ENCODE assay signal across 31 cellular contexts in genomic region chr22:46290843-46291785, GRCh38. TPM values are rescaled to one million over a fixed set of nuclear protein-coding genes. Genes with fewer than 3 reads are reported as not detected.
DNase-seq lines count a peak whose midpoint lies in the region; ATAC-seq and TF ChIP-seq lines count a peak whose summit lies in the region.
"Had no signal": no experiment of that assay in that cellular context is flagged by ENCODE, and none has a peak within 500 bp of the region (broad histone marks: within the 10 kb centered on the region; RNA-seq: fewer than 3 reads in every experiment).

No MANE protein-coding gene starts in this region.

- no peak for TF ChIP-seq POLR2A in gastrocnemius medialis (IDR thresholded peaks at IDR 0.05)

- peaks cover 20% of the 10 kb centered on the region for H3K36me3 Mint-ChIP-seq in activated T-cell treated with anti-CD3 and anti-CD28 coated beads, Interleukin-2, amount 50 U/mL, for 24 hours (ENCODE audit: low read depth)
- peaks cover 43% of the 10 kb centered on the region for H3K36me3 Mint-ChIP-seq in central memory CD8-positive, alpha-beta T cell (ENCODE audit: insufficient read depth)
- peaks cover 41 to 49% of the 10 kb centered on the region in 2 donors for H3K36me3 Mint-ChIP-seq in CD14-positive monocyte

- intact Hi-C loops in gastrocnemius medialis (cut with DNase I; ENCODE audit: low total_unique reads), result loop anchor here (2.0 kb wide), 1 partner anchor 142 kb away; no protein-coding TSS in a partner anchor
- intact Hi-C loops in CD14-positive monocyte (cut with micrococcal nuclease), result loop anchor here (5.0 to 10.0 kb wide), 3 partner anchors 169 to 296 kb away; no protein-coding TSS in a partner anchor

- H3K4me3 ChIP-seq in HEK293 (ENCODE audit: low read depth, low read length) (no peak overlapping the region), gastrocnemius medialis (no peak overlapping the region)
- H3K4me3 ChIP-seq: ascending aorta, gastroesophageal sphincter, HAP-1, MG63, ovary, PC-9, suprapubic skin, upper lobe of right lung had no signal

- POLR2A ChIA-PET in HEK293 (lab: Yijun Ruan, JAX), result no interaction called here

- H3K4me1 Mint-ChIP-seq in activated T-cell treated with anti-CD3 and anti-CD28 coated beads, Interleukin-2, amount 50 U/mL, for 24 hours (ENCODE audit: low read depth), result peaks cover 28% of the 10 kb centered on the region
- H3K4me1 Mint-ChIP-seq in central memory CD8-positive, alpha-beta T cell, result peaks cover 65% of the 10 kb centered on the region
- peaks cover 50% of the 10 kb centered on the region for H3K4me1 Mint-ChIP-seq in CD14-positive monocyte

- no peak overlapping the region for H3K4me3 Mint-ChIP-seq in activated T-cell treated with anti-CD3 and anti-CD28 coated beads, Interleukin-2, amount 50 U/mL, for 24 hours
- H3K4me3 Mint-ChIP-seq in central memory CD8-positive, alpha-beta T cell, result peak overlapping the region; percentile 79
- H3K4me3 Mint-ChIP-seq in CD14-positive monocyte, result no peak overlapping the region
- H3K4me3 Mint-ChIP-seq: activated T-helper 1 cell treated with anti-CD3 and anti-CD28 coated beads, Interleukin-12 subunit alpha, Interleukin-12 subunit beta, Interleukin-2, Interleukin-4 antibody, amounts not matched to agents 30 ng/mL and 10 ng/mL and 1 ng/mL, durations not matched to agents 14 hours and 24 hours and 36 hours; T-helper 2 cell treated with Interferon-gamma antibody and Interleukin-4, amounts not matched to agents 5 μg/mL and 100 μg/mL, for 36 hours had no signal

- no peak overlapping the region for H3K27ac ChIP-seq in HEK293 (ENCODE audit: extremely low read depth, low read depth, low read length)
- peak overlapping the region; percentile 9 to 77 (median 71) for H3K27ac ChIP-seq in gastrocnemius medialis
- H3K27ac ChIP-seq: ascending aorta, gastroesophageal sphincter, ovary, PC-9, suprapubic skin, upper lobe of right lung had no signal

- no peak for TF ChIP-seq CTCF in HEK293 (tag by site-specific recombination; IDR thresholded peaks at IDR 0.05)
- no peak for TF ChIP-seq CTCF in gastrocnemius medialis (IDR thresholded peaks at IDR 0.05 in 4 of 5, conservative IDR thresholded peaks at IDR 0.05 in 1 of 5)
- TF ChIP-seq CTCF in CD14-positive monocyte (IDR thresholded peaks at IDR 0.05), result no peak

- DNase-seq in activated T-cell treated with anti-CD3 and anti-CD28 coated beads, Interleukin-2, amount 50 U/mL, for 24 hours, result no peak
- DNase-seq in activated T-cell treated with anti-CD3 and anti-CD28 coated beads for 4 hours (no peak), gastrocnemius medialis (no peak), CD14-positive monocyte (ENCODE audit: low spot score) (no peak), GM19240 (ENCODE audit: insufficient read length, low spot score) (no peak)
- DNase-seq in central memory CD8-positive, alpha-beta T cell (ENCODE audit: low spot score in 2 of 2), result no peak
- DNase-seq: activated CD4-positive, alpha-beta T cell treated with anti-CD3 and anti-CD28 coated beads for 4 hours; Caco-2; central memory CD4-positive, alpha-beta T cell; dermis blood vessel endothelial cell; DMS79; GF-D8; MG63; NCI-H2171; ovary; SHP77; stimulated activated CD4-positive, alpha-beta T cell treated with anti-CD3 and anti-CD28 coated beads, Interleukin-12 subunit alpha, Interleukin-12 subunit beta, amount 100 ng/mL, for 4 hours; stimulated activated CD4-positive, alpha-beta T cell treated with anti-CD3 and anti-CD28 coated beads, Interleukin-4, amount 100 ng/mL, for 1 hour; upper lobe of right lung had no signal

- H3K27ac Mint-ChIP-seq in activated T-cell treated with anti-CD3 and anti-CD28 coated beads, Interleukin-2, amount 50 U/mL, for 24 hours, result peak overlapping the region; percentile 55
- peak overlapping the region; percentile 93 for H3K27ac Mint-ChIP-seq in central memory CD8-positive, alpha-beta T cell (ENCODE audit: low read depth)
- H3K27ac Mint-ChIP-seq in CD14-positive monocyte, result peak overlapping the region in 1 of 7 donors; percentile 81

- H3K9me3 Mint-ChIP-seq in activated T-cell treated with anti-CD3 and anti-CD28 coated beads, Interleukin-2, amount 50 U/mL, for 24 hours, result peaks cover 4% of the 10 kb centered on the region
- H3K9me3 Mint-ChIP-seq in central memory CD8-positive, alpha-beta T cell, result no peaks in the 10 kb centered on the region
- peaks cover 5 to 11% (median 8%) of the 10 kb centered on the region in 7 donors for H3K9me3 Mint-ChIP-seq in CD14-positive monocyte
- H3K9me3 Mint-ChIP-seq: activated naive CD4-positive, alpha-beta T cell treated with anti-CD3 and anti-CD28 coated beads, Interleukin-2, amount 50 U/mL, for 72 hours; activated T-helper 1 cell treated with anti-CD3 and anti-CD28 coated beads, Interleukin-12 subunit alpha, Interleukin-12 subunit beta, Interleukin-2, Interleukin-4 antibody, amounts not matched to agents 30 ng/mL and 10 ng/mL and 1 ng/mL, durations not matched to agents 14 hours and 24 hours and 36 hours; naive thymus-derived CD8-positive, alpha-beta T cell had no signal

- in situ Hi-C loops in gastrocnemius medialis (cut with MboI; ENCODE audit: low sequenced_read_pairs in 4 of 4), result no loop called here

- H3K9me3 ChIP-seq in HEK293 (ENCODE audit: control insufficient read depth, insufficient read depth, low read depth, low read length), result no peaks in the 10 kb centered on the region
- no peaks in the 10 kb centered on the region for H3K9me3 ChIP-seq in gastrocnemius medialis
- H3K9me3 ChIP-seq: ascending aorta, Caco-2, HAP-1, MG63, ovary, suprapubic skin, upper lobe of right lung had no signal

- H3K27me3 ChIP-seq in gastrocnemius medialis, result no peaks in the 10 kb centered on the region
- H3K27me3 ChIP-seq: ascending aorta, gastroesophageal sphincter, MG63, ovary, suprapubic skin, upper lobe of right lung had no signal

- ATAC-seq in central memory CD8-positive, alpha-beta T cell (replicated peaks; ENCODE audit: extremely low read depth, poor library complexity, severe bottlenecking), result no peak
- ATAC-seq in gastrocnemius medialis (peak in 1 of 2 donors; percentile 14), GM19035 (IDR thresholded peaks at IDR 0.05; ENCODE audit: unreplicated experiment) (no peak)
- ATAC-seq: activated naive CD4-positive, alpha-beta T cell treated with anti-CD3 and anti-CD28 coated beads, Interleukin-2, amount 50 U/mL, for 72 hours; gastroesophageal sphincter; naive thymus-derived CD8-positive, alpha-beta T cell; upper lobe of right lung had no signal

- H3K4me1 ChIP-seq in HEK293 (ENCODE audit: control insufficient read depth, insufficient read depth, low read length) (peaks cover 8% of the 10 kb centered on the region), gastrocnemius medialis (peaks cover 18 to 21% of the 10 kb centered on the region in 2 donors)

- no peaks in the 10 kb centered on the region for H3K27me3 Mint-ChIP-seq in activated T-cell treated with anti-CD3 and anti-CD28 coated beads, Interleukin-2, amount 50 U/mL, for 24 hours
- H3K27me3 Mint-ChIP-seq in central memory CD8-positive, alpha-beta T cell, result no peaks in the 10 kb centered on the region
- peaks cover 0 to 1% (median 1%) of the 10 kb centered on the region in 3 donors for H3K27me3 Mint-ChIP-seq in CD14-positive monocyte (ENCODE audit: low read depth in 3 of 3)
- H3K27me3 Mint-ChIP-seq: naive thymus-derived CD8-positive, alpha-beta T cell had no signal

- CTCF ChIA-PET in HEK293 (lab: Yijun Ruan, JAX), result interaction anchor here (0.6 kb wide), 1 partner anchor 973 kb away, joined by 3 read pairs; no protein-coding TSS in a partner anchor

- H3K36me3 ChIP-seq in HEK293 (ENCODE audit: control insufficient read depth in 2 of 2, insufficient read depth in 1 of 2, low read length in 2 of 2) (peaks cover 8 to 73% of the 10 kb centered on the region in 2 experiments; a peak in 2 of 3 replicates), gastrocnemius medialis (peaks cover 0 to 27% of the 10 kb centered on the region in 2 donors)
- H3K36me3 ChIP-seq: ovary had no signal

TF ChIP-seq in HEK293, 187 proteins besides CTCF, POLR2A, EP300 and RAD21:
- peak; percentile 17; the same call in 1 of the 2 replicates for TF ChIP-seq GLIS2 (tag by site-specific recombination; IDR thresholded peaks at IDR 0.05)
- TF ChIP-seq ATF2 (tag by site-specific recombination; IDR thresholded peaks at IDR 0.05; ENCODE audit: low read depth), result no peak
- TF ChIP-seq ZSCAN30 (tag by site-specific recombination; IDR thresholded peaks at IDR 0.05), result no peak

RNA-seq across cellular contexts. Expression of gene GTSE1, which starts 5.6 kb away (rescaled TPM):
- under 1 TPM in 2 of 4 donors, not detected in 2; 0.13 to 0.49 TPM for total RNA-seq in gastrocnemius medialis
- polyA plus RNA-seq in CD14-positive monocyte, result not detected
- total RNA-seq: ascending aorta had no signal
- polyA plus RNA-seq: naive thymus-derived CD8-positive, alpha-beta T cell had no signal

RNA-seq across cellular contexts. Expression of gene TTC38, which starts 23.3 kb away (rescaled TPM):
- 10 to 100 TPM; 30.4 to 58.3 (median 43.1) TPM for total RNA-seq in gastrocnemius medialis
- 10 to 100 TPM; 14.7 to 17.0 TPM for polyA plus RNA-seq in CD14-positive monocyte

RNA-seq across cellular contexts. Expression of gene PKDREJ, which starts 28.0 kb away (rescaled TPM):
- total RNA-seq in gastrocnemius medialis, result not detected
- not detected for polyA plus RNA-seq in CD14-positive monocyte
- total RNA-seq: ascending aorta; Caco-2; dermis blood vessel endothelial cell; naive thymus-derived CD8-positive, alpha-beta T cell; PC-9; upper lobe of right lung had no signal
- polyA plus RNA-seq: BJ; naive thymus-derived CD8-positive, alpha-beta T cell had no signal

RNA-seq across cellular contexts. Expression of gene CDPF1, which starts 41.0 kb away (rescaled TPM):
- total RNA-seq in gastrocnemius medialis, result 10 to 100 TPM in 2 of 4 donors, 1 to 10 TPM in 2; 6.3 to 18.8 (median 12.5) TPM
- 1 to 10 TPM; 8.3 TPM for polyA plus RNA-seq in CD14-positive monocyte

RNA-seq across cellular contexts. Expression of gene TRMU, which starts 44.4 kb away (rescaled TPM):
- 10 to 100 TPM in 3 of 4 donors, 1 to 10 TPM in 1; 9.1 to 14.4 (median 13.0) TPM for total RNA-seq in gastrocnemius medialis
- 1 to 10 TPM; 4.7 to 5.6 TPM for polyA plus RNA-seq in CD14-positive monocyte
